ENCODE assay signal across 23 cellular contexts in genomic region chr5:53411388-53411787, GRCh38.
A peak's percentile ranks its signal among the peaks of the same experiment; 100 is the strongest.
DNase-seq lines count a peak whose midpoint lies in the region; ATAC-seq and TF ChIP-seq lines count a peak whose summit lies in the region.
"Had no signal": no experiment of that assay in that cellular context is flagged by ENCODE, and none has a peak within 500 bp of the region (broad histone marks: within the 10 kb centered on the region; RNA-seq: fewer than 3 reads in every experiment).

No MANE protein-coding gene starts in this region.

- no peak overlapping the region for H2BK120ac ChIP-seq in mesenchymal stem cell (ENCODE audit: low read depth, low read length)

- no peak overlapping the region for H3K4me3 ChIP-seq in DND-41 (ENCODE audit: low read depth in 1 of 2, low read length in 2 of 2)
- peak overlapping the region; percentile 27 for H3K4me3 ChIP-seq in OCI-LY3 (ENCODE audit: low read length)
- peak overlapping the region in 1 of 2 experiments; percentile 39 for H3K4me3 ChIP-seq in mesenchymal stem cell (ENCODE audit: insufficient read depth in 1 of 2, low read depth in 1 of 2, low read length in 2 of 2)
- H3K4me3 ChIP-seq: ascending aorta, GM23338, skin epidermis, tibial nerve had no signal

- H3K14ac ChIP-seq in mesenchymal stem cell (ENCODE audit: low read length in 2 of 2), result no peak overlapping the region

- no peaks in the 10 kb centered on the region for H3K9me3 ChIP-seq in DND-41 (ENCODE audit: insufficient read depth, low read length, severe bottlenecking)
- no peaks in the 10 kb centered on the region for H3K9me3 ChIP-seq in OCI-LY3 (ENCODE audit: insufficient read depth, low read length)
- no peaks in the 10 kb centered on the region for H3K9me3 ChIP-seq in mesenchymal stem cell (ENCODE audit: control insufficient read depth, low read length)
- H3K9me3 ChIP-seq: ascending aorta, tibial nerve had no signal

- H2BK12ac ChIP-seq in mesenchymal stem cell (ENCODE audit: low read length in 2 of 2), result no peak overlapping the region

- no peak for DNase-seq in DND-41
- DNase-seq in mesenchymal stem cell, result no peak
- no peak for DNase-seq in NCI-H1092 treated with DMSO at 0.1 percent for 48 hours (lab: John Stamatoyannopoulos, UW)
- DNase-seq in activated gamma-delta T cell treated with Interleukin-2 at 50 U/mL for 16 hours, result no peak
- DNase-seq: activated B cell treated with CpG ODN at 0.5 μM for 24 hours; activated CD4-positive, alpha-beta memory T cell treated with anti-CD3 and anti-CD28 coated beads, Interleukin-2, amount 10 ng/mL, durations not matched to agents 7 days and 5 days; activated naive CD4-positive, alpha-beta T cell treated with anti-CD3 and anti-CD28 coated beads for 36 hours; activated T-cell treated with anti-CD3 and anti-CD28 coated beads for 4 hours; COR-L47; effector CD8-positive, alpha-beta T cell; KBM-7; mesendoderm; naive thymus-derived CD4-positive, alpha-beta T cell; NCI-H187; NCI-H774; T-helper 9 cell had no signal

- no peak overlapping the region for H3K4ac ChIP-seq in mesenchymal stem cell (ENCODE audit: low read depth in 1 of 2, low read length in 2 of 2)

- H3K79me2 ChIP-seq in DND-41 (ENCODE audit: insufficient read depth, low read length) (no peaks in the 10 kb centered on the region), OCI-LY3 (ENCODE audit: low read length) (no peaks in the 10 kb centered on the region)

- H3K27me3 ChIP-seq in DND-41 (ENCODE audit: insufficient read depth, low read length, poor library complexity) (no peaks in the 10 kb centered on the region), OCI-LY3 (ENCODE audit: low read depth, low read length) (no peaks in the 10 kb centered on the region), mesenchymal stem cell (ENCODE audit: control insufficient read depth in 1 of 2, insufficient read depth in 1 of 2, low read length in 2 of 2) (no peaks in the 10 kb centered on the region)
- H3K27me3 ChIP-seq: ascending aorta, tibial nerve had no signal

- ATAC-seq in DND-41 (ENCODE audit: insufficient read depth, low read depth), result 0 out of 3 replicates have a peak, but pooled peaks have one; percentile 35
- peak; percentile 60 for ATAC-seq in GM18858 (IDR thresholded peaks at IDR 0.05; ENCODE audit: unreplicated experiment)
- no peak for ATAC-seq in HG02588 (IDR thresholded peaks at IDR 0.05; ENCODE audit: unreplicated experiment)
- ATAC-seq: GM23338; naive thymus-derived CD4-positive, alpha-beta T cell had no signal

- H2BK5ac ChIP-seq in mesenchymal stem cell (ENCODE audit: low read depth, low read length, poor library complexity, severe bottlenecking), result no peak overlapping the region

- H4K20me1 ChIP-seq in DND-41 (ENCODE audit: insufficient read depth, low read length) (no peaks in the 10 kb centered on the region), OCI-LY3 (ENCODE audit: insufficient read depth, low read length) (no peaks in the 10 kb centered on the region)

- no peak overlapping the region for H4K8ac ChIP-seq in mesenchymal stem cell (ENCODE audit: low read length)

- no peak overlapping the region for H2BK15ac ChIP-seq in mesenchymal stem cell (ENCODE audit: low read depth, poor library complexity, severe bottlenecking)

- no peak for TF ChIP-seq CTCF in DND-41 (IDR thresholded peaks at IDR 0.05; ENCODE audit: borderline replicate concordance, extremely low read depth, low read length, poor library complexity, severe bottlenecking)
- TF ChIP-seq CTCF in OCI-LY3 (IDR thresholded peaks at IDR 0.05; ENCODE audit: low read depth, low read length), result no peak

- no peak overlapping the region; the same call in 1 of the 2 replicates for H2AFZ ChIP-seq in DND-41 (ENCODE audit: low read depth, low read length)
- peak overlapping the region; percentile 83 for H2AFZ ChIP-seq in OCI-LY3 (ENCODE audit: low read depth, low read length)
- H2AFZ ChIP-seq in mesenchymal stem cell (ENCODE audit: low read depth, low read length), result no peak overlapping the region
- H2AFZ ChIP-seq: GM23338 had no signal

- no peak overlapping the region for H3K18ac ChIP-seq in mesenchymal stem cell (ENCODE audit: low read depth in 1 of 2, low read length in 2 of 2)

- H3K9ac ChIP-seq in DND-41 (ENCODE audit: low read depth, low read length) (no peak overlapping the region), OCI-LY3 (ENCODE audit: low read length) (no peak overlapping the region), mesenchymal stem cell (ENCODE audit: low read length) (peak overlapping the region; percentile 74)

- H3K36me3 ChIP-seq in DND-41 (ENCODE audit: insufficient read depth, low read length) (no peaks in the 10 kb centered on the region), OCI-LY3 (replicated peaks; ENCODE audit: low read depth, low read length) (no peaks in the 10 kb centered on the region), mesenchymal stem cell (ENCODE audit: control insufficient read depth in 1 of 2, insufficient read depth in 2 of 2, low read depth in 1 of 2, low read length in 2 of 2) (no peaks in the 10 kb centered on the region)
- H3K36me3 ChIP-seq: ascending aorta, tibial nerve had no signal

- H3K4me2 ChIP-seq in DND-41 (ENCODE audit: insufficient read depth, low read length) (no peak overlapping the region), OCI-LY3 (ENCODE audit: low read length) (peak overlapping the region; percentile 59), mesenchymal stem cell (ENCODE audit: low read length, poor library complexity, severe bottlenecking) (no peak overlapping the region)
- H3K4me2 ChIP-seq: GM23338 had no signal

- no peak overlapping the region for H2AK5ac ChIP-seq in mesenchymal stem cell (ENCODE audit: low read length, severe bottlenecking)

- no peak overlapping the region for H3K23ac ChIP-seq in mesenchymal stem cell (ENCODE audit: low read length in 2 of 2)

- H3K79me1 ChIP-seq in mesenchymal stem cell (replicated peaks; ENCODE audit: low read length, poor library complexity, severe bottlenecking), result no peaks in the 10 kb centered on the region

- H3K4me1 ChIP-seq in DND-41 (ENCODE audit: insufficient read depth, low read length), result no peaks in the 10 kb centered on the region
- H3K4me1 ChIP-seq in OCI-LY3 (ENCODE audit: low read length), result peaks cover 11% of the 10 kb centered on the region
- no peaks in the 10 kb centered on the region for H3K4me1 ChIP-seq in mesenchymal stem cell (ENCODE audit: control insufficient read depth, insufficient read depth, low read depth, low read length)
- H3K4me1 ChIP-seq: ascending aorta, tibial nerve had no signal

- no peak overlapping the region for H3K27ac ChIP-seq in DND-41 (ENCODE audit: low read length)
- no peak overlapping the region for H3K27ac ChIP-seq in OCI-LY3 (ENCODE audit: low read length)
- no peak overlapping the region for H3K27ac ChIP-seq in mesenchymal stem cell (ENCODE audit: low read length, poor library complexity, severe bottlenecking)
- H3K27ac ChIP-seq: ascending aorta, skin epidermis, tibial nerve had no signal

- no peak overlapping the region for H4K91ac ChIP-seq in mesenchymal stem cell (ENCODE audit: low read length)

- no CpG with 5 or more reads among the region's 1 CpG for WGBS in mesenchymal stem cell
